In the genomic region with DNA sequence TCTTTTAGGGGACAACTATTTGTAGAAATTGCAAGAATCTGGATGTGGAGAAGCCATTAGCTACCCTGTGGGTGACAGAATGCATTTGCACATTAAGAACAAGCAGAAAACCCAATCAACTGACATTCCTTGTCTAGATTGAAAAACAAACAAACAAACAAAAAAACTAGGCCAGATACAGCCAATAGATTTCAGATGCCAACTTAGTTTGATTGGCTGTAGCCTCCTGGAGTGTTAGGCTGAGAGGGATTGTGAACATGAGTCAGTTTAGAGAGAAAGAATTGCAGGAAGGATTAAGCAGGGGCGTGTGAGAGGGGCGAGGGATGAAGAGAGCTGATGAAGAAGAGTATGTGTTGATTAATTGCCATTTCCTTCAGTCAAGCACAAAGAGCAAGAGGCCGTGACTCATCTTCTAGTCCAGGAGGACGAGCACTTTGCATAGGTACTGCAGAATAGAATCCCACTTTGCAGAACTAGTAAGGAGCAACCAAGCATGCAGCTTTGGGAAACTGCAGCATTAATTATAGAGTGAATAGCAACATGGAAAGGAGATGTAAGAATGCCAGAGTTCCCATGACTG, we compare ENCODE assay signal across 14 cellular contexts.
"Had no signal": no experiment of that assay in that cellular context is flagged by ENCODE, and none has a peak within 500 bp of the region (broad histone marks: within the 10 kb centered on the region; RNA-seq: fewer than 3 reads in every experiment).

No MANE protein-coding gene starts in this region.

- H3K36me3 ChIP-seq: ascending aorta, esophagus muscularis mucosa, thyroid gland had no signal

- FAIRE-seq: kidney had no signal

- H3K27ac ChIP-seq: ascending aorta, dorsolateral prefrontal cortex, esophagus muscularis mucosa, hepatocyte, thyroid gland had no signal

- H3K79me2 ChIP-seq: hepatocyte had no signal

- H3K4me3 ChIP-seq: ascending aorta, dorsolateral prefrontal cortex, esophagus muscularis mucosa, hepatocyte, thyroid gland had no signal

- H3K27me3 ChIP-seq: ascending aorta, dorsolateral prefrontal cortex, esophagus muscularis mucosa, hepatocyte, thyroid gland had no signal

- H2AFZ ChIP-seq: hepatocyte had no signal

- DNase-seq: activated CD4-positive, CD25-positive, alpha-beta regulatory T cell treated with anti-CD3 and anti-CD28 coated beads, Interleukin-2, amount 50 U/mL, for 72 hours; activated naive CD4-positive, alpha-beta T cell treated with Interleukin-2 at 50 U/mL for 16 hours; activated naive CD8-positive, alpha-beta T cell treated with anti-CD3 and anti-CD28 coated beads, Interleukin-2, amount 50 U/mL, for 24 hours; activated T-cell treated with anti-CD3 and anti-CD28 coated beads for 4 hours; dorsolateral prefrontal cortex; kidney; stimulated activated CD4-positive, alpha-beta T cell treated with anti-CD3 and anti-CD28 coated beads, Interleukin-1b, Interleukin-23, amount 100 ng/mL, for 48 hours; T-cell; T-helper 9 cell; thyroid gland had no signal

- H3K9me3 ChIP-seq: ascending aorta, esophagus muscularis mucosa, thyroid gland had no signal

- ATAC-seq: activated naive CD8-positive, alpha-beta T cell treated with anti-CD3 and anti-CD28 coated beads, Interleukin-2, amount 50 U/mL, for 24 hours; activated T-helper 17 cell treated with anti-CD3 and anti-CD28 coated beads, Interleukin-2, amount 50 U/mL, for 72 hours; T-cell had no signal

- H3K4me1 ChIP-seq: ascending aorta had no signal

- H3K4me2 ChIP-seq: hepatocyte had no signal
